ENCODE assay signal across 1 cellular context in the genomic region with DNA sequence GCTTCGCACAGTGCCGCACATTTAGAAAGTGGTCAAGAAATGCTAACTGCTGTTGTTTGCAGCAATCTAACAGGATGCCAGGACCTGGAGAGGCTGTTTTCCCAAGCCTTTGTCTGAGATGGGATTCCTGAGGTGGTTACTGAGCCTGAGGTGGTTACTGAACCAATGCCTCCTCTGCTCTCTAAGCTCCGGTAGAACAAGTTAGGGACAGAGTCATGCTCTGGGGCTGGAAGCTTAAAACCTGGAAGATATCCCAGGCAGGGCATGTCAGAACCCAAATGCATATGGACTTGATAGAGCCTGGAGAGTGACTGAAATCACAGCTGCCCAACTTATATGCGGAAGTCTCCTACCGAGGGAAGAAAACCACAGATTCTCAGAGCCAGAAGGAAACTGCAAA.
TF ChIP-seq lines count a peak whose summit lies in the region.

No MANE protein-coding gene starts in this region.

TF ChIP-seq in GM23338, 12 proteins besides CTCF, POLR2A, EP300 and RAD21 (continued from another document):
- no peak for TF ChIP-seq REST (IDR thresholded peaks at IDR 0.05; ENCODE audit: unreplicated experiment)
- TF ChIP-seq CREB1 (CRISPR knock-in tag; IDR thresholded peaks at IDR 0.05; ENCODE audit: low read depth), result no peak
- TF ChIP-seq EZH2phosphoT487 (IDR thresholded peaks at IDR 0.05; ENCODE audit: unreplicated experiment), result no peak
- TF ChIP-seq NANOG (IDR thresholded peaks at IDR 0.05; ENCODE audit: borderline replicate concordance), result no peak
- no peak for TF ChIP-seq EZH2 (IDR thresholded peaks at IDR 0.05; ENCODE audit: low read depth, unreplicated experiment)
